ENCODE assay signal across 20 cellular contexts in the genomic region with DNA sequence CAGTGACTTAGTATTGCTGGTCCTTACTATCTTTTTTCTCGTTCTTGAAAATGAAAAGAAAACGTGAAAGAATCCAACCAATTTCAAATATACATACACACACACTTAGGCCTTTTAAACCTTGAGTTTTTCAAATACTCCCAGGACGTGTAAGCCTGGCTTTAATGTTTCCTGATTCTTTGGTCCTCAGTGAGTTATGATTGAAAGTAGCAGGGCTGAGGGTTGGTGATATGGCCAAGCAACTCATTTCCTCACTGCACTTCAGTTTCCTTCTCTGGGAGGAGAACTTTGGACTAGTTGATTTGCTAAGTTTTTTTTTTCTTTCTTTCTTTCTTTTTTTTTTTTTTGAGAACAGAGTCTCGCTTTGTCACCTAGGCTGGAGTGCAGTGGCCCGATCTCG. TPM values are rescaled to one million over a fixed set of nuclear protein-coding genes. Genes with fewer than 3 reads are reported as not detected.
DNase-seq lines count a peak whose midpoint lies in the region; ATAC-seq and TF ChIP-seq lines count a peak whose summit lies in the region.
"Had no signal": no experiment of that assay in that cellular context is flagged by ENCODE, and none has a peak within 500 bp of the region (broad histone marks: within the 10 kb centered on the region; RNA-seq: fewer than 3 reads in every experiment).

No MANE protein-coding gene starts in this region.

- H3K4me3 ChIP-seq in Peyer's patch, result no peak overlapping the region
- no peak overlapping the region for H3K4me3 ChIP-seq in colonic mucosa
- H3K4me3 ChIP-seq in CD8-positive, alpha-beta T cell (ENCODE audit: low read depth, low read length), result no peak overlapping the region
- H3K4me3 ChIP-seq: body of pancreas, SJSA1 had no signal

- CTCF ChIA-PET in Calu3 (lab: Charles Lee), result interaction anchor here (0.7 kb wide), 1 partner anchor 41 kb away, joined by 5 read pairs; no protein-coding TSS in a partner anchor
- CTCF ChIA-PET in CD8-positive, alpha-beta T cell (lab: Charles Lee), result interaction anchor here (0.9 kb wide), 1 partner anchor 126 kb away, joined by 4 read pairs; no protein-coding TSS in a partner anchor

- H3K27ac ChIP-seq in Peyer's patch (peak overlapping the region in 3 of 4 donors; percentile 8 to 71 (median 36)), colonic mucosa (peak overlapping the region; percentile 38)
- no peak overlapping the region for H3K27ac ChIP-seq in CD8-positive, alpha-beta T cell (ENCODE audit: low read depth, low read length)
- H3K27ac ChIP-seq: foreskin keratinocyte, KMS-11, parathyroid adenoma, SJSA1 had no signal

- H3K27me3 Mint-ChIP-seq in Calu3 (ENCODE audit: unreplicated experiment), result no peaks in the 10 kb centered on the region
- no peaks in the 10 kb centered on the region for H3K27me3 Mint-ChIP-seq in naive thymus-derived CD8-positive, alpha-beta T cell
- H3K27me3 Mint-ChIP-seq in CD8-positive, alpha-beta T cell (ENCODE audit: low read depth), result no peaks in the 10 kb centered on the region
- H3K27me3 Mint-ChIP-seq: stimulated activated naive CD8-positive, alpha-beta T cell treated with anti-CD3 and anti-CD28 coated beads, Interleukin-15, Interleukin-2, amounts not matched to agents 100 ng/mL and 50 ng/mL, for 24 hours had no signal

- H3K9ac ChIP-seq in colonic mucosa (ENCODE audit: low read depth in 2 of 2, low read length in 2 of 2), result peak overlapping the region in 1 of 2 donors; percentile 12
- H3K9ac ChIP-seq: KMS-11, parathyroid adenoma had no signal

- H3K27ac Mint-ChIP-seq in Calu3 (ENCODE audit: unreplicated experiment), result peak overlapping the region; percentile 11
- peak overlapping the region in 8 of 10 donors; percentile 11 to 81 (median 26) for H3K27ac Mint-ChIP-seq in naive thymus-derived CD8-positive, alpha-beta T cell
- no peak overlapping the region for H3K27ac Mint-ChIP-seq in CD8-positive, alpha-beta T cell
- H3K27ac Mint-ChIP-seq: stimulated activated naive CD8-positive, alpha-beta T cell treated with anti-CD3 and anti-CD28 coated beads, Interleukin-15, Interleukin-2, amounts not matched to agents 100 ng/mL and 50 ng/mL, for 24 hours had no signal

- POLR2A ChIA-PET in naive thymus-derived CD8-positive, alpha-beta T cell (lab: Charles Lee), result no interaction called here
- POLR2A ChIA-PET in CD8-positive, alpha-beta T cell (lab: Charles Lee), result no interaction called here

- no TSS peak for BruUV-seq in Calu3 (replicated peaks; lab: Mats Ljungman, UMichigan)

- no peak for ATAC-seq in naive thymus-derived CD8-positive, alpha-beta T cell
- no peak for ATAC-seq in CD8-positive, alpha-beta T cell
- ATAC-seq: body of pancreas, foreskin keratinocyte, sciatic nerve had no signal

- in situ Hi-C loops in GM13977 (cut with MboI; ENCODE audit: low pct_unique_long_range_greater_than_20kb, low sequenced_read_pairs, unreplicated experiment), result no loop called here

- DNase-seq in Calu3, result no peak
- no peak for DNase-seq in Peyer's patch
- no peak for DNase-seq in colonic mucosa
- DNase-seq in naive thymus-derived CD8-positive, alpha-beta T cell, result no peak
- DNase-seq in amygdala (lab: John Stamatoyannopoulos, UW), result no peak
- DNase-seq in CD8-positive, alpha-beta T cell, result no peak
- DNase-seq in GM13977 (ENCODE audit: low spot score), result no peak
- DNase-seq in GOT3 (lab: John Stamatoyannopoulos, UW), result no peak
- DNase-seq: activated naive CD4-positive, alpha-beta T cell; body of pancreas; DND-41; foreskin keratinocyte; HFFc6; NCI-H187 treated with DMSO at 0.1 percent for 48 hours; NCI-H345 had no signal

- intact Hi-C loops in Calu3 (cut with micrococcal nuclease; ENCODE audit: unreplicated experiment) (no loop called here), colonic mucosa (cut with DNase I) (no loop called here)
- intact Hi-C loops in CD8-positive, alpha-beta T cell (cut with DNase I, micrococcal nuclease), result loop anchor here in 1 of 2 experiments (5.0 kb wide), 1 partner anchor 38 kb away; no protein-coding TSS in a partner anchor

- H3K27me3 ChIP-seq in Peyer's patch, result no peaks in the 10 kb centered on the region
- no peaks in the 10 kb centered on the region for H3K27me3 ChIP-seq in colonic mucosa
- no peaks in the 10 kb centered on the region for H3K27me3 ChIP-seq in CD8-positive, alpha-beta T cell (ENCODE audit: insufficient read depth, low read length)
- H3K27me3 ChIP-seq: body of pancreas, foreskin keratinocyte, SJSA1 had no signal

- TF ChIP-seq POLR2A in Peyer's patch (IDR thresholded peaks at IDR 0.05), result no peak

- no peaks in the 10 kb centered on the region for H3K9me3 Mint-ChIP-seq in Calu3 (ENCODE audit: low read depth, unreplicated experiment)
- no peaks in the 10 kb centered on the region for H3K9me3 Mint-ChIP-seq in naive thymus-derived CD8-positive, alpha-beta T cell
- no peaks in the 10 kb centered on the region for H3K9me3 Mint-ChIP-seq in CD8-positive, alpha-beta T cell
- H3K9me3 Mint-ChIP-seq: HFFc6; stimulated activated naive CD8-positive, alpha-beta T cell treated with anti-CD3 and anti-CD28 coated beads, Interleukin-15, Interleukin-2, amounts not matched to agents 100 ng/mL and 50 ng/mL, for 24 hours had no signal

- H3K4me1 ChIP-seq in Peyer's patch (peaks cover 0 to 41% (median 4%) of the 10 kb centered on the region in 4 donors), colonic mucosa (peaks cover 9% of the 10 kb centered on the region)
- H3K4me1 ChIP-seq in CD8-positive, alpha-beta T cell (ENCODE audit: insufficient read depth, low read length), result peaks cover 21% of the 10 kb centered on the region
- H3K4me1 ChIP-seq: parathyroid adenoma had no signal

- H3K9me3 ChIP-seq in Peyer's patch (no peaks in the 10 kb centered on the region), colonic mucosa (no peaks in the 10 kb centered on the region)
- no peaks in the 10 kb centered on the region for H3K9me3 ChIP-seq in CD8-positive, alpha-beta T cell (ENCODE audit: low read length)
- H3K9me3 ChIP-seq: body of pancreas, SJSA1 had no signal

- TF ChIP-seq CTCF in Calu3 (IDR thresholded peaks at IDR 0.05; ENCODE audit: unreplicated experiment), result no peak
- TF ChIP-seq CTCF in Peyer's patch (IDR thresholded peaks at IDR 0.05), result no peak
- no peak for TF ChIP-seq CTCF in colonic mucosa (IDR thresholded peaks at IDR 0.05)
- no peak for TF ChIP-seq CTCF in CD8-positive, alpha-beta T cell (IDR thresholded peaks at IDR 0.05)
- no peak for TF ChIP-seq CTCF in GM13977 (IDR thresholded peaks at IDR 0.05; ENCODE audit: extremely low read depth, insufficient read depth, missing control alignments)

- H3K36me3 ChIP-seq in Peyer's patch (peaks cover 0 to 85% (median 4%) of the 10 kb centered on the region in 3 donors), colonic mucosa (peaks cover 18% of the 10 kb centered on the region)
- H3K36me3 ChIP-seq in CD8-positive, alpha-beta T cell (ENCODE audit: insufficient read depth, low read length), result peaks cover 71% of the 10 kb centered on the region

- H3K36me3 Mint-ChIP-seq in Calu3 (ENCODE audit: insufficient read depth, unreplicated experiment), result peaks cover 92% of the 10 kb centered on the region
- H3K36me3 Mint-ChIP-seq in naive thymus-derived CD8-positive, alpha-beta T cell, result peaks cover 13 to 97% (median 35%) of the 10 kb centered on the region in 3 donors
- peaks cover 93% of the 10 kb centered on the region for H3K36me3 Mint-ChIP-seq in CD8-positive, alpha-beta T cell

- no peak overlapping the region for H3K4me3 Mint-ChIP-seq in Calu3 (ENCODE audit: low read depth, unreplicated experiment)
- H3K4me3 Mint-ChIP-seq in naive thymus-derived CD8-positive, alpha-beta T cell, result peak overlapping the region in 1 of 10 donors; percentile 14
- no peak overlapping the region for H3K4me3 Mint-ChIP-seq in CD8-positive, alpha-beta T cell
- H3K4me3 Mint-ChIP-seq: HFFc6; stimulated activated naive CD8-positive, alpha-beta T cell treated with anti-CD3 and anti-CD28 coated beads, Interleukin-15, Interleukin-2, amounts not matched to agents 100 ng/mL and 50 ng/mL, for 24 hours had no signal

- H3K4me1 Mint-ChIP-seq in Calu3 (ENCODE audit: low read depth, unreplicated experiment), result no peaks in the 10 kb centered on the region
- H3K4me1 Mint-ChIP-seq in naive thymus-derived CD8-positive, alpha-beta T cell, result peaks cover 35 to 72% (median 54%) of the 10 kb centered on the region in 4 donors
- peaks cover 58% of the 10 kb centered on the region for H3K4me1 Mint-ChIP-seq in CD8-positive, alpha-beta T cell (ENCODE audit: low read depth)

RNA-seq across cellular contexts. Expression of a gene that starts 34.6 kb away (rescaled TPM):
- total RNA-seq in Calu3 (2022), result 127 and 140 TPM in 2 replicates
- 100 to 1,000 TPM; 109 to 370 (median 161) TPM for total RNA-seq in Peyer's patch
- 100 to 1,000 TPM in 1 of 2 donors, 10 to 100 TPM in 1; 87.5 to 121 TPM for total RNA-seq in colonic mucosa
- total RNA-seq in naive thymus-derived CD8-positive, alpha-beta T cell, result 100 to 1,000 TPM; 415 to 427 TPM
- 100 to 1,000 TPM in 1 of 3 donors, 10 to 100 TPM in 2; 53.1 to 101 (median 68.1) TPM for polyA plus RNA-seq in naive thymus-derived CD8-positive, alpha-beta T cell
- total RNA-seq in CD8-positive, alpha-beta T cell, result 100 to 1,000 TPM; 615 to 669 TPM
